ENCODE assay signal across 1 cellular context in genomic region chr1:12461764-12462163, GRCh38.
TF ChIP-seq lines count a peak whose summit lies in the region.

No MANE protein-coding gene starts in this region.

TF ChIP-seq in endothelial cell of umbilical vein, 7 proteins besides CTCF, POLR2A, EP300 and RAD21 (continued from another document):
- TF ChIP-seq MAX (IDR thresholded peaks at IDR 0.05; ENCODE audit: insufficient read depth, insufficient read length) (no peak), GATA2 (IDR thresholded peaks at IDR 0.05; ENCODE audit: insufficient read depth, insufficient read length, low read depth, low read length) (no peak), EZH2 (IDR thresholded peaks at IDR 0.05; ENCODE audit: borderline replicate concordance, low read depth, low read length, severe bottlenecking) (no peak), FOS (IDR thresholded peaks at IDR 0.05; ENCODE audit: borderline replicate concordance, insufficient read depth, low read length) (no peak), MYC (IDR thresholded peaks at IDR 0.05; ENCODE audit: low read depth, low read length) (no peak), POLR2AphosphoS5 (IDR thresholded peaks at IDR 0.05; ENCODE audit: insufficient read depth, low read depth, low read length) (no peak)
TF ChIP-seq in endothelial cell of umbilical vein: peak in this region for 0.
